In genomic region chr1:52191395-52191965, GRCh38 we compare ENCODE assay signal across 18 cellular contexts.
"Had no signal": no experiment of that assay in that cellular context is flagged by ENCODE, and none has a peak within 500 bp of the region (broad histone marks: within the 10 kb centered on the region; RNA-seq: fewer than 3 reads in every experiment).

No MANE protein-coding gene starts in this region.

- H3K9me3 ChIP-seq: body of pancreas, neutrophil, ovary, psoas muscle, right atrium auricular region had no signal

- H3K36me3 Mint-ChIP-seq: activated CD4-positive, alpha-beta memory T cell treated with anti-CD3 and anti-CD28 coated beads for 36 hours; memory B cell had no signal

- H3K27ac ChIP-seq: body of pancreas, cardiac muscle cell, neutrophil, ovary, psoas muscle, right atrium auricular region had no signal

- H3K27ac Mint-ChIP-seq: activated B cell treated with CpG ODN at 0.5 μM for 24 hours; activated CD4-positive, alpha-beta memory T cell treated with anti-CD3 and anti-CD28 coated beads for 36 hours; activated naive CD4-positive, alpha-beta T cell treated with anti-CD3 and anti-CD28 coated beads for 36 hours; memory B cell; nephron; T-helper 1 cell treated with Interleukin-12 subunit alpha and Interleukin-12 subunit beta and Interleukin-4 antibody, amounts not matched to agents 30 μg/mL and 1 μg/mL, for 36 hours had no signal

- ATAC-seq: body of pancreas; stimulated activated naive CD8-positive, alpha-beta T cell treated with anti-CD3 and anti-CD28 coated beads, Interleukin-15, Interleukin-2, amounts not matched to agents 100 U/mL and 50 U/mL, for 24 hours had no signal

- H3K9me3 Mint-ChIP-seq: activated B cell treated with CpG ODN at 0.5 μM for 24 hours; activated CD4-positive, alpha-beta memory T cell treated with anti-CD3 and anti-CD28 coated beads for 36 hours; activated naive CD4-positive, alpha-beta T cell treated with anti-CD3 and anti-CD28 coated beads for 36 hours; memory B cell had no signal

- H3K4me3 ChIP-seq: body of pancreas, cardiac muscle cell, ovary, psoas muscle, right atrium auricular region had no signal

- DNase-seq: activated B cell treated with CpG ODN at 0.5 μM for 24 hours; activated CD4-positive, alpha-beta memory T cell treated with anti-CD3 and anti-CD28 coated beads for 36 hours; activated CD4-positive, alpha-beta T cell treated with anti-CD3 and anti-CD28 coated beads for 4 hours; activated naive CD4-positive, alpha-beta T cell treated with anti-CD3 and anti-CD28 coated beads for 36 hours; activated T-cell treated with anti-CD3 and anti-CD28 coated beads, Interleukin-2, amount 50 U/mL, for 48 hours; body of pancreas; cortex of kidney; ovary; psoas muscle; stimulated activated CD4-positive, alpha-beta T cell treated with anti-CD3 and anti-CD28 coated beads, Interleukin-4, amount 100 ng/mL, for 24 hours; stimulated activated naive CD8-positive, alpha-beta T cell treated with anti-CD3 and anti-CD28 coated beads, Interleukin-15, Interleukin-2, amounts not matched to agents 100 U/mL and 50 U/mL, for 24 hours; T1000 had no signal
